1 cellular context compared by ENCODE assay signal in genomic region chr22:39315389-39315788, GRCh38.
TF ChIP-seq lines count a peak whose summit lies in the region.

No MANE protein-coding gene starts in this region.

TF ChIP-seq in IMR-90, 13 proteins besides CTCF, POLR2A, EP300 and RAD21:
- TF ChIP-seq RCOR1 (IDR thresholded peaks at IDR 0.05; ENCODE audit: insufficient replicate concordance, low read length), result no peak
- no peak for TF ChIP-seq MXI1 (IDR thresholded peaks at IDR 0.05; ENCODE audit: borderline replicate concordance, low read depth, low read length)
